Comparison of ENCODE assay signal across 4 cellular contexts in genomic region chrX:17801431-17801830, GRCh38. TPM values are rescaled to one million over a fixed set of nuclear protein-coding genes. Genes with fewer than 3 reads are reported as not detected.
"Had no signal": no experiment of that assay in that cellular context is flagged by ENCODE, and none has a peak within 500 bp of the region (broad histone marks: within the 10 kb centered on the region; RNA-seq: fewer than 3 reads in every experiment).

No MANE protein-coding gene starts in this region.

- H3K4me3 ChIP-seq: GM12878 had no signal

- ATAC-seq: GM12878 had no signal

- DNase-seq: GDM1, GF-D8 had no signal

RNA-seq across cellular contexts. Expression of gene RAI2, which starts 59.7 kb away (rescaled TPM):
- total RNA-seq: G401, GM12878 had no signal
- polyA plus RNA-seq: GM12878 had no signal
